ENCODE assay signal across 6 cellular contexts in genomic region chr9:44416-44815, GRCh38. TPM values are rescaled to one million over a fixed set of nuclear protein-coding genes. Genes with fewer than 3 reads are reported as not detected.
A peak's percentile ranks its signal among the peaks of the same experiment; 100 is the strongest.
DNase-seq lines count a peak whose midpoint lies in the region; TF ChIP-seq lines count a peak whose summit lies in the region.
"Not testable (repeated sequence)": the region's sequence is repeated elsewhere in the genome, so short reads cannot be mapped to it uniquely, and the experiment has no call there.

No MANE protein-coding gene starts in this region.

- H3K4me1 Mint-ChIP-seq in MCF 10A (ENCODE audit: insufficient read depth, unreplicated experiment) = not testable (repeated sequence)

- not testable (repeated sequence) for H3K27me3 Mint-ChIP-seq in MCF 10A (ENCODE audit: insufficient read depth, unreplicated experiment)

- H3K36me3 Mint-ChIP-seq in MCF 10A (ENCODE audit: insufficient read depth, unreplicated experiment) = not testable (repeated sequence)

- intact Hi-C loops in MCF 10A (cut with micrococcal nuclease) = not testable (repeated sequence)

- DNase-seq in EH (ENCODE audit: low read depth) (peak; percentile 2), HCEC 1CT (peak; percentile 18), NCI-H226 (peak; percentile 43), SW480 (ENCODE audit: low spot score) (peak; percentile 42), MCF 10A (ENCODE audit: unreplicated experiment) (peak; percentile 1), iris pigment epithelial cell (ENCODE audit: low read depth) (peak; percentile 3)

- POLR2A ChIA-PET in MCF 10A (lab: Yijun Ruan, JAX) = not testable (repeated sequence)

- not testable (repeated sequence) for H3K9me3 Mint-ChIP-seq in MCF 10A (ENCODE audit: unreplicated experiment)

- CTCF ChIA-PET in MCF 10A (lab: Yijun Ruan, JAX) = not testable (repeated sequence)

- H3K4me3 Mint-ChIP-seq in MCF 10A (ENCODE audit: unreplicated experiment) = not testable (repeated sequence)

- not testable (repeated sequence) for BruUV-seq in MCF 10A (replicated peaks; lab: Mats Ljungman, UMichigan)

- not testable (repeated sequence) for TF ChIP-seq CTCF in MCF 10A (IDR thresholded peaks at IDR 0.05; ENCODE audit: unreplicated experiment)

- H3K27ac Mint-ChIP-seq in MCF 10A (ENCODE audit: low read depth, unreplicated experiment) = not testable (repeated sequence)

RNA-seq across cellular contexts. Expression of gene WASHC1, which starts 15.2 kb away (rescaled TPM):
- total RNA-seq in MCF 10A (2022) = 17.2 and 18.2 TPM in 2 replicates

Comparison
In these comparisons a context has a peak if more than half of its experiments do, and no peak if none do; other contexts are left out.
1. Peak in every context shown above with its lines: DNase-seq.